1 cellular context compared by ENCODE assay signal in the genomic region with DNA sequence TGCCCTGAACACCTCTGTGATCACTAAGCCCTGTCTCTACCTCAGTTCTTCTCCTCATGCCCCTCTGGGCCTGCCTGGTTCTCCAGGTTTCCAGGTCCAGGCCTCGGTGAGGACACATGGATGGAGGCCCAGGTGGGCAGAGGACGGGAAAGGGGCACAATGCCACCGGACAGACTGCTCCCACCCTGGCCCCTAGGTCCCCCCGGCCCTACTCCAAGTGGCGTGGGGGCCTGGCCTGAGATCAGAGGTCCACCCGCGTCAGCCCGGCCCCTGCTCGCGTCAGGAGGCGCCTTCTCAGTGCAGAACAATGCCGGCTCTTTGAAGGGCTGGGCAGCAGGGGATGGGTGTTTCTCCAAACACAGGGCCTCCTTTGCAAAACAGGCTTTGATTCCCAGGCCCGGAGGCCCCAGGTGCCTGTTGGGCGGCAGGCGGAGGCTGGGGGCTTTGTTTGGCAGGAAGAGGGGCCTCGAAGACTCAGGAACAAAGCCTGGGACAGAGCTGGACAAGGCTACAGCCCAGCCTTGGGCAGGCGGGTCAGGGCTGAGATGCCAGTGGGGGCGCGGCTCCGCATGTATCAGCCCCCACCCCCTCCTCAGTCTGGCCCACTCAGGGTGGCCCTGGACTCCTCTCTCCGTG.
TF ChIP-seq lines count a peak whose summit lies in the region.

No MANE protein-coding gene starts in this region.

TF ChIP-seq in HepG2, 621 proteins besides CTCF, POLR2A, EP300 and RAD21 (continued from another document and continues in another):
- TF ChIP-seq, protein P1, sequence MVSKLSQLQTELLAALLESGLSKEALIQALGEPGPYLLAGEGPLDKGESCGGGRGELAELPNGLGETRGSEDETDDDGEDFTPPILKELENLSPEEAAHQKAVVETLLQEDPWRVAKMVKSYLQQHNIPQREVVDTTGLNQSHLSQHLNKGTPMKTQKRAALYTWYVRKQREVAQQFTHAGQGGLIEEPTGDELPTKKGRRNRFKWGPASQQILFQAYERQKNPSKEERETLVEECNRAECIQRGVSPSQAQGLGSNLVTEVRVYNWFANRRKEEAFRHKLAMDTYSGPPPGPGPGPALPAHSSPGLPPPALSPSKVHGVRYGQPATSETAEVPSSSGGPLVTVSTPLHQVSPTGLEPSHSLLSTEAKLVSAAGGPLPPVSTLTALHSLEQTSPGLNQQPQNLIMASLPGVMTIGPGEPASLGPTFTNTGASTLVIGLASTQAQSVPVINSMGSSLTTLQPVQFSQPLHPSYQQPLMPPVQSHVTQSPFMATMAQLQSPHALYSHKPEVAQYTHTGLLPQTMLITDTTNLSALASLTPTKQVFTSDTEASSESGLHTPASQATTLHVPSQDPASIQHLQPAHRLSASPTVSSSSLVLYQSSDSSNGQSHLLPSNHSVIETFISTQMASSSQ (IDR thresholded peaks at IDR 0.05; ENCODE audit: low read depth): peak; percentile 55; the same call in 1 of the 2 replicates
- TF ChIP-seq, protein P1 (CRISPR knock-in tag; IDR thresholded peaks at IDR 0.05; ENCODE audit: borderline replicate concordance): peak; percentile 88
- TF ChIP-seq ZNF768 (CRISPR knock-in tag; IDR thresholded peaks at IDR 0.05): peak; percentile 23; the same call in 1 of the 2 replicates
- TF ChIP-seq SP1 (IDR thresholded peaks at IDR 0.05): no peak
- peak; percentile 37 for TF ChIP-seq SP1 (CRISPR knock-in tag; IDR thresholded peaks at IDR 0.05)
- no peak for TF ChIP-seq ELK4 (CRISPR knock-in tag; IDR thresholded peaks at IDR 0.05; ENCODE audit: borderline replicate concordance)
- no peak for TF ChIP-seq ZNF567 (CRISPR knock-in tag; IDR thresholded peaks at IDR 0.05; ENCODE audit: borderline replicate concordance)
- TF ChIP-seq ZNF224 (CRISPR knock-in tag; IDR thresholded peaks at IDR 0.05): no peak
- TF ChIP-seq, protein P2, sequence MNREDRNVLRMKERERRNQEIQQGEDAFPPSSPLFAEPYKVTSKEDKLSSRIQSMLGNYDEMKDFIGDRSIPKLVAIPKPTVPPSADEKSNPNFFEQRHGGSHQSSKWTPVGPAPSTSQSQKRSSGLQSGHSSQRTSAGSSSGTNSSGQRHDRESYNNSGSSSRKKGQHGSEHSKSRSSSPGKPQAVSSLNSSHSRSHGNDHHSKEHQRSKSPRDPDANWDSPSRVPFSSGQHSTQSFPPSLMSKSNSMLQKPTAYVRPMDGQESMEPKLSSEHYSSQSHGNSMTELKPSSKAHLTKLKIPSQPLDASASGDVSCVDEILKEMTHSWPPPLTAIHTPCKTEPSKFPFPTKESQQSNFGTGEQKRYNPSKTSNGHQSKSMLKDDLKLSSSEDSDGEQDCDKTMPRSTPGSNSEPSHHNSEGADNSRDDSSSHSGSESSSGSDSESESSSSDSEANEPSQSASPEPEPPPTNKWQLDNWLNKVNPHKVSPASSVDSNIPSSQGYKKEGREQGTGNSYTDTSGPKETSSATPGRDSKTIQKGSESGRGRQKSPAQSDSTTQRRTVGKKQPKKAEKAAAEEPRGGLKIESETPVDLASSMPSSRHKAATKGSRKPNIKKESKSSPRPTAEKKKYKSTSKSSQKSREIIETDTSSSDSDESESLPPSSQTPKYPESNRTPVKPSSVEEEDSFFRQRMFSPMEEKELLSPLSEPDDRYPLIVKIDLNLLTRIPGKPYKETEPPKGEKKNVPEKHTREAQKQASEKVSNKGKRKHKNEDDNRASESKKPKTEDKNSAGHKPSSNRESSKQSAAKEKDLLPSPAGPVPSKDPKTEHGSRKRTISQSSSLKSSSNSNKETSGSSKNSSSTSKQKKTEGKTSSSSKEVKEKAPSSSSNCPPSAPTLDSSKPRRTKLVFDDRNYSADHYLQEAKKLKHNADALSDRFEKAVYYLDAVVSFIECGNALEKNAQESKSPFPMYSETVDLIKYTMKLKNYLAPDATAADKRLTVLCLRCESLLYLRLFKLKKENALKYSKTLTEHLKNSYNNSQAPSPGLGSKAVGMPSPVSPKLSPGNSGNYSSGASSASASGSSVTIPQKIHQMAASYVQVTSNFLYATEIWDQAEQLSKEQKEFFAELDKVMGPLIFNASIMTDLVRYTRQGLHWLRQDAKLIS (CRISPR knock-in tag; IDR thresholded peaks at IDR 0.05): peak; percentile 90; the same call in 1 of the 2 replicates
- TF ChIP-seq ZNF230 (CRISPR knock-in tag; IDR thresholded peaks at IDR 0.05): 0 out of 2 replicates have a peak, but pooled peaks have one; percentile 44
- no peak for TF ChIP-seq NBN (conservative IDR thresholded peaks at IDR 0.05)
- TF ChIP-seq ZNF619 (CRISPR knock-in tag; IDR thresholded peaks at IDR 0.05): 0 out of 2 replicates have a peak, but pooled peaks have one; percentile 16
- TF ChIP-seq, protein P3, sequence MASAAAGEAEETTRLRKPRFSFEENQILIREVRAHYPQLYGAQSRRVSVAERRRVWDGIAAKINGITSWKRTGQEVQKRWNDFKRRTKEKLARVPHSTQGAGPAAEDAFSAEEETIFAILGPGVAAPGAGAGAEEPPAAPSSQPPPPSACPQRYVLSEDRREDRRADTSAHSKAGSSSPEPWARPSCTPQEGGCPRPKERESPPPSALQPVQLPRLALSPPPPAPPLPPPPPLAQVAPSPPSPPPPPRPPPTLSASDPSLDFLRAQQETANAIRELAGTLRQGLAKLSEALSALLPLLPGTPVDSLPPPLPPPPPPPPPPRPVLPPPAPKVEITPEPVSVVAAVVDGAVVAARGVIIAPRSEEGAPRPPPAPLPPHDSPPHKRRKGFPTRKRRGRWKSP (CRISPR knock-in tag; IDR thresholded peaks at IDR 0.05): 0 out of 2 replicates have a peak, but pooled peaks have one; percentile 50
- TF ChIP-seq, protein P4, sequence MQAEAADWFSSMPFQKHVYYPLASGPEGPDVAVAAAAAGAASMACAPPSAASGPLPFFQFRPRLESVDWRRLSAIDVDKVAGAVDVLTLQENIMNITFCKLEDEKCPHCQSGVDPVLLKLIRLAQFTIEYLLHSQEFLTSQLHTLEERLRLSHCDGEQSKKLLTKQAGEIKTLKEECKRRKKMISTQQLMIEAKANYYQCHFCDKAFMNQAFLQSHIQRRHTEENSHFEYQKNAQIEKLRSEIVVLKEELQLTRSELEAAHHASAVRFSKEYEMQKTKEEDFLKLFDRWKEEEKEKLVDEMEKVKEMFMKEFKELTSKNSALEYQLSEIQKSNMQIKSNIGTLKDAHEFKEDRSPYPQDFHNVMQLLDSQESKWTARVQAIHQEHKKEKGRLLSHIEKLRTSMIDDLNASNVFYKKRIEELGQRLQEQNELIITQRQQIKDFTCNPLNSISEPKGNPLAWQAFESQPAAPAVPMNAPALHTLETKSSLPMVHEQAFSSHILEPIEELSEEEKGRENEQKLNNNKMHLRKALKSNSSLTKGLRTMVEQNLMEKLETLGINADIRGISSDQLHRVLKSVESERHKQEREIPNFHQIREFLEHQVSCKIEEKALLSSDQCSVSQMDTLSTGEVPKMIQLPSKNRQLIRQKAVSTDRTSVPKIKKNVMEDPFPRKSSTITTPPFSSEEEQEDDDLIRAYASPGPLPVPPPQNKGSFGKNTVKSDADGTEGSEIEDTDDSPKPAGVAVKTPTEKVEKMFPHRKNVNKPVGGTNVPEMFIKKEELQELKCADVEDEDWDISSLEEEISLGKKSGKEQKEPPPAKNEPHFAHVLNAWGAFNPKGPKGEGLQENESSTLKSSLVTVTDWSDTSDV (CRISPR knock-in tag; IDR thresholded peaks at IDR 0.05): no peak
- TF ChIP-seq TP53 (CRISPR knock-in tag; conservative IDR thresholded peaks at IDR 0.05): no peak
- TF ChIP-seq STAT6 (CRISPR knock-in tag; IDR thresholded peaks at IDR 0.05; ENCODE audit: borderline replicate concordance): no peak
- TF ChIP-seq SETDB1 (CRISPR knock-in tag; IDR thresholded peaks at IDR 0.05; ENCODE audit: borderline replicate concordance): no peak
- TF ChIP-seq TEAD2 (CRISPR knock-in tag; IDR thresholded peaks at IDR 0.05): no peak
- TF ChIP-seq, protein P5, sequence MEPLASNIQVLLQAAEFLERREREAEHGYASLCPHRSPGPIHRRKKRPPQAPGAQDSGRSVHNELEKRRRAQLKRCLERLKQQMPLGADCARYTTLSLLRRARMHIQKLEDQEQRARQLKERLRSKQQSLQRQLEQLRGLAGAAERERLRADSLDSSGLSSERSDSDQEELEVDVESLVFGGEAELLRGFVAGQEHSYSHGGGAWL (CRISPR knock-in tag; IDR thresholded peaks at IDR 0.05): no peak
- no peak for TF ChIP-seq ZNF75D (CRISPR knock-in tag; IDR thresholded peaks at IDR 0.05; ENCODE audit: borderline replicate concordance)
- TF ChIP-seq, protein P6, sequence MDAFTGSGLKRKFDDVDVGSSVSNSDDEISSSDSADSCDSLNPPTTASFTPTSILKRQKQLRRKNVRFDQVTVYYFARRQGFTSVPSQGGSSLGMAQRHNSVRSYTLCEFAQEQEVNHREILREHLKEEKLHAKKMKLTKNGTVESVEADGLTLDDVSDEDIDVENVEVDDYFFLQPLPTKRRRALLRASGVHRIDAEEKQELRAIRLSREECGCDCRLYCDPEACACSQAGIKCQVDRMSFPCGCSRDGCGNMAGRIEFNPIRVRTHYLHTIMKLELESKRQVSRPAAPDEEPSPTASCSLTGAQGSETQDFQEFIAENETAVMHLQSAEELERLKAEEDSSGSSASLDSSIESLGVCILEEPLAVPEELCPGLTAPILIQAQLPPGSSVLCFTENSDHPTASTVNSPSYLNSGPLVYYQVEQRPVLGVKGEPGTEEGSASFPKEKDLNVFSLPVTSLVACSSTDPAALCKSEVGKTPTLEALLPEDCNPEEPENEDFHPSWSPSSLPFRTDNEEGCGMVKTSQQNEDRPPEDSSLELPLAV (CRISPR knock-in tag; conservative IDR thresholded peaks at IDR 0.05; ENCODE audit: low read depth): no peak
- TF ChIP-seq FLYWCH1 (CRISPR knock-in tag; IDR thresholded peaks at IDR 0.05): no peak
- TF ChIP-seq POLR2AphosphoS2 (IDR thresholded peaks at IDR 0.05; ENCODE audit: low read depth, low read length): no peak
- TF ChIP-seq ZNF773 (CRISPR knock-in tag; IDR thresholded peaks at IDR 0.05; ENCODE audit: borderline replicate concordance): no peak
- no peak for TF ChIP-seq HCFC1 (IDR thresholded peaks at IDR 0.05; ENCODE audit: low read depth, low read length)
- no peak for TF ChIP-seq MAFG (CRISPR knock-in tag; IDR thresholded peaks at IDR 0.05)
- TF ChIP-seq BRCA1 (CRISPR knock-in tag; IDR thresholded peaks at IDR 0.05): no peak; the same call in 1 of the 2 replicates
